26 cellular contexts compared by ENCODE assay signal in the genomic region with DNA sequence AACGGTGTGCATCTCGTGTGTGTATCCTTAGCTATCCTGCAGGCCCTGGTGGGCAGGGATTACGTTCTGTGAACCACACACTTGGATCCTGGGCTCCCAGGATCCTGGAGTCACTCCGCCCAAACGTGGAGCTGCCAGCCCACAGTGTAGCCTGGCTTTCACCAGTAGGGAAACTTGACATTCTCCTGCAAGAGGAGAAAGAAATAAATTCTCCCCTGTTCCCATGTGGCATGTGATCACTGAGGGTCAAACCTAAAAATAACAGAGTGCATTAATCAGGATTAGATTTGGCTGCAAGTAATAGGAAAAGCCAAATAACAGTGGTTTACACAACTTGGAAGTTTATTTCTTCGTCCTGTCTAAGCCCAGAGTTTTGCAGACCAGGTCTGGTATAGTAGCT. TPM values are rescaled to one million over a fixed set of nuclear protein-coding genes. Genes with fewer than 3 reads are reported as not detected.
DNase-seq lines count a peak whose midpoint lies in the region; ATAC-seq and TF ChIP-seq lines count a peak whose summit lies in the region.
"Had no signal": no experiment of that assay in that cellular context is flagged by ENCODE, and none has a peak within 500 bp of the region (broad histone marks: within the 10 kb centered on the region; RNA-seq: fewer than 3 reads in every experiment).

No MANE protein-coding gene starts in this region.

- no peak overlapping the region for H3K4me3 ChIP-seq in BLaER1 treated with 17β-estradiol and CSF1 and Interleukin-3, amounts not matched to agents 10 nM and 100 nM
- H3K4me3 ChIP-seq in heart right ventricle = no peak overlapping the region
- no peak overlapping the region for H3K4me3 ChIP-seq in sigmoid colon
- H3K4me3 ChIP-seq: thyroid gland had no signal

- H3K4me3 Mint-ChIP-seq in progenitor cell of endocrine pancreas (ENCODE audit: low read depth) = no peak overlapping the region
- H3K4me3 Mint-ChIP-seq: activated CD8-positive, alpha-beta T cell treated with anti-CD3 and anti-CD28 coated beads for 36 hours; activated naive CD8-positive, alpha-beta T cell; T-helper 1 cell treated with Interleukin-12 subunit alpha and Interleukin-12 subunit beta and Interleukin-4 antibody, amounts not matched to agents 30 μg/mL and 1 μg/mL, for 36 hours had no signal

- peaks cover 0 to 52% (median 36%) of the 10 kb centered on the region in 11 experiments; a peak in 14 of 22 replicates for H4K20me1 ChIP-seq in BLaER1 treated with 17β-estradiol and CSF1 and Interleukin-3, amounts not matched to agents 10 nM and 100 nM

- TF ChIP-seq CTCF in heart right ventricle (IDR thresholded peaks at IDR 0.05) = no peak
- TF ChIP-seq CTCF in sigmoid colon (IDR thresholded peaks at IDR 0.05) = no peak
- no peak for TF ChIP-seq CTCF in progenitor cell of endocrine pancreas (IDR thresholded peaks at IDR 0.05; ENCODE audit: unreplicated experiment)

- H3K27me3 Mint-ChIP-seq in progenitor cell of endocrine pancreas = no peaks in the 10 kb centered on the region
- H3K27me3 Mint-ChIP-seq: activated CD8-positive, alpha-beta T cell treated with anti-CD3 and anti-CD28 coated beads for 36 hours; activated naive CD8-positive, alpha-beta T cell had no signal

- peak overlapping the region in 5 of 11 experiments; percentile 77 to 90 (median 83); a peak in 7 of 22 replicates for H3K27ac ChIP-seq in BLaER1 treated with 17β-estradiol and CSF1 and Interleukin-3, amounts not matched to agents 10 nM and 100 nM
- H3K27ac ChIP-seq in heart right ventricle = peak overlapping the region in 9 of 10 donors; percentile 54 to 87 (median 73)
- H3K27ac ChIP-seq in sigmoid colon = peak overlapping the region in 3 of 4 donors; percentile 27 to 73 (median 69)
- H3K27ac ChIP-seq: RWPE1, thyroid gland had no signal

- no peak for TF ChIP-seq POLR2A in sigmoid colon (IDR thresholded peaks at IDR 0.05)

- H3K9me3 ChIP-seq in BLaER1 treated with 17β-estradiol and CSF1 and Interleukin-3, amounts not matched to agents 10 nM and 100 nM (replicated peaks in 1 of 11) = no peaks in the 10 kb centered on the region
- H3K9me3 ChIP-seq in heart right ventricle (no peaks in the 10 kb centered on the region), sigmoid colon (no peaks in the 10 kb centered on the region)
- H3K9me3 ChIP-seq: SK-N-SH, thyroid gland had no signal

- intact Hi-C loops in heart right ventricle (cut with DNase I) (loop anchor here in 2 of 10 donors (5.0 kb wide), 2 partner anchors 34 to 49 kb away; a partner anchor contains a TSS), sigmoid colon (cut with DNase I) (no loop called here)

- DNase-seq in amniotic epithelial cell (ENCODE audit: low read depth) (peak; percentile 45), heart right ventricle (no peak), sigmoid colon (no peak), progenitor cell of endocrine pancreas (ENCODE audit: low spot score, unreplicated experiment) (no peak), MV-4-11 (lab: John Stamatoyannopoulos, UW) (no peak), NCI-H1417 treated with DMSO at 0.1 percent for 48 hours (lab: John Stamatoyannopoulos, UW) (no peak), Ammon's horn (ENCODE audit: low spot score) (no peak)
- DNase-seq: activated CD8-positive, alpha-beta T cell treated with anti-CD3 and anti-CD28 coated beads for 36 hours; C1 segment of cervical spinal cord; cerebellar nuclear complex; DMS79 treated with DMSO at 0.1 percent for 48 hours; glutamatergic neuron; KG1; kidney; mammary epithelial cell; NCI-H1436; NCI-H82; posterior cingulate gyrus; SK-N-SH; stimulated activated naive CD8-positive, alpha-beta T cell treated with anti-CD3 and anti-CD28 coated beads, Interleukin-15, Interleukin-2, amounts not matched to agents 100 U/mL and 50 U/mL, for 24 hours; thyroid gland had no signal

- no peaks in the 10 kb centered on the region for H3K9me3 Mint-ChIP-seq in progenitor cell of endocrine pancreas (ENCODE audit: low read depth)
- H3K9me3 Mint-ChIP-seq: activated CD8-positive, alpha-beta T cell treated with anti-CD3 and anti-CD28 coated beads for 36 hours; activated T-helper 2 cell treated with anti-CD3 and anti-CD28 coated beads, Interferon-gamma antibody, Interleukin-2, Interleukin-4, amounts not matched to agents 10 μg/mL and 5 μg/mL and 100 μg/mL, durations not matched to agents 14 hours and 24 hours and 36 hours; T-helper 1 cell treated with Interleukin-12 subunit alpha and Interleukin-12 subunit beta and Interleukin-4 antibody, amounts not matched to agents 30 μg/mL and 1 μg/mL, for 36 hours had no signal

- peaks cover 4% of the 10 kb centered on the region for H3K4me1 Mint-ChIP-seq in progenitor cell of endocrine pancreas (ENCODE audit: low read depth)

- H3K9ac ChIP-seq in BLaER1 treated with 17β-estradiol and CSF1 and Interleukin-3, amounts not matched to agents 10 nM and 100 nM = no peak overlapping the region; a peak in 2 of 22 replicates
- H3K9ac ChIP-seq: SK-N-SH had no signal

- WGBS in heart right ventricle, 2 donors = 50 to 54% methylated on average over 6 of the region's 6 CpGs
- WGBS in sigmoid colon, 2 donors = 78 to 80% methylated on average over 6 of the region's 6 CpGs

- H3K36me3 ChIP-seq in BLaER1 treated with 17β-estradiol and CSF1 and Interleukin-3, amounts not matched to agents 10 nM and 100 nM = peaks cover 0 to 5% (median 0%) of the 10 kb centered on the region in 11 experiments; a peak in 1 of 22 replicates
- H3K36me3 ChIP-seq in heart right ventricle (no peaks in the 10 kb centered on the region), sigmoid colon (no peaks in the 10 kb centered on the region)
- H3K36me3 ChIP-seq: thyroid gland had no signal

- no peaks in the 10 kb centered on the region for H3K27me3 ChIP-seq in BLaER1 treated with 17β-estradiol and CSF1 and Interleukin-3, amounts not matched to agents 10 nM and 100 nM
- H3K27me3 ChIP-seq in heart right ventricle = no peaks in the 10 kb centered on the region
- no peaks in the 10 kb centered on the region for H3K27me3 ChIP-seq in sigmoid colon
- H3K27me3 ChIP-seq: thyroid gland had no signal

- H3K36me3 Mint-ChIP-seq in progenitor cell of endocrine pancreas (ENCODE audit: insufficient read depth) = no peaks in the 10 kb centered on the region
- H3K36me3 Mint-ChIP-seq: activated naive CD8-positive, alpha-beta T cell had no signal

- peak in 1 of 4 donors; percentile 12 for TF ChIP-seq EP300 in sigmoid colon (IDR thresholded peaks at IDR 0.05)

- no peak overlapping the region for H3K27ac Mint-ChIP-seq in progenitor cell of endocrine pancreas
- H3K27ac Mint-ChIP-seq: activated CD8-positive, alpha-beta T cell treated with anti-CD3 and anti-CD28 coated beads for 36 hours; activated naive CD8-positive, alpha-beta T cell; activated T-helper 2 cell treated with anti-CD3 and anti-CD28 coated beads, Interferon-gamma antibody, Interleukin-2, Interleukin-4, amounts not matched to agents 10 μg/mL and 5 μg/mL and 100 μg/mL, durations not matched to agents 14 hours and 24 hours and 36 hours; T-helper 1 cell treated with Interleukin-12 subunit alpha and Interleukin-12 subunit beta and Interleukin-4 antibody, amounts not matched to agents 30 μg/mL and 1 μg/mL, for 36 hours had no signal

- peak overlapping the region; percentile 77 to 98 (median 94) for H3K4me2 ChIP-seq in BLaER1 treated with 17β-estradiol and CSF1 and Interleukin-3, amounts not matched to agents 10 nM and 100 nM
- H3K4me2 ChIP-seq: SK-N-SH had no signal

- no peak for ATAC-seq in heart right ventricle
- ATAC-seq: activated CD8-positive, alpha-beta T cell treated with anti-CD3 and anti-CD28 coated beads for 36 hours; stimulated activated naive CD8-positive, alpha-beta T cell treated with anti-CD3 and anti-CD28 coated beads, Interleukin-15, Interleukin-2, amounts not matched to agents 100 U/mL and 50 U/mL, for 24 hours had no signal

- peaks cover 57 to 100% (median 97%) of the 10 kb centered on the region in 10 experiments for H3K4me1 ChIP-seq in BLaER1 treated with 17β-estradiol and CSF1 and Interleukin-3, amounts not matched to agents 10 nM and 100 nM
- H3K4me1 ChIP-seq in heart right ventricle = peaks cover 35 to 90% (median 68%) of the 10 kb centered on the region in 9 donors
- H3K4me1 ChIP-seq in sigmoid colon = peaks cover 0 to 61% (median 50%) of the 10 kb centered on the region in 4 donors

RNA-seq across cellular contexts. Expression of a gene that starts 32.3 kb away (rescaled TPM):
- 10 to 100 TPM in 1 of 10 donors, 1 to 10 TPM in 9; 4.8 to 10.3 (median 6.1) TPM for total RNA-seq in heart right ventricle
- 1 to 10 TPM; 4.1 to 5.6 TPM for polyA plus RNA-seq in heart right ventricle
- 10 to 100 TPM; 13.9 to 33.8 (median 18.8) TPM for total RNA-seq in sigmoid colon
- 1 to 10 TPM; 1.8 to 6.2 (median 1.8) TPM for polyA plus RNA-seq in sigmoid colon
- 1.2 and 1.4 TPM in 2 replicates for total RNA-seq in progenitor cell of endocrine pancreas
